Comparison of ENCODE assay signal across 21 cellular contexts in the genomic region with DNA sequence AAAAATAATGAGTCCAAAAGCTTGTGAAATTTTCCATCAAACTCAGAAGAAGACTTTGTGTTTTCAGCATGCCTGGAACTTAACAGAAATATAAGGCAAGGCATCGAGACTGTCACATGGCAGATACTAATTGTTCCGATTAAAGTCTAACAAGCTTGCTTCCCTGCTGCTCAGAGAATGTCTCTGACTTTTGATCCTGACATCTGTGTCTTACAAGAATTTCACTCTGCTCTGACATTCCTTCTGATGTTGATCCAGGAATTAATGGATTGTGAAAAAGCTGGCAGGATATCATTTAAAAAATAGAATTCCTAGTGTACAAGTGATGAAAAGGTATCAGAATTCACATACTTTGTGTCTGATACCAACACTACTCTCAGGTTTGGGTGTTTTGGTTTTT.
DNase-seq lines count a peak whose midpoint lies in the region; ATAC-seq, FAIRE-seq and TF ChIP-seq lines count a peak whose summit lies in the region.
"Had no signal": no experiment of that assay in that cellular context is flagged by ENCODE, and none has a peak within 500 bp of the region (broad histone marks: within the 10 kb centered on the region; RNA-seq: fewer than 3 reads in every experiment).

No MANE protein-coding gene starts in this region.

- ATAC-seq in GM23338 (no peak), HG03045 (IDR thresholded peaks at IDR 0.05; ENCODE audit: unreplicated experiment) (no peak)
- no peak for ATAC-seq in stimulated activated effector memory CD8-positive, alpha-beta T cell treated with anti-CD3 and anti-CD28 coated beads, Interleukin-12 subunit alpha, Interleukin-12 subunit beta, amount 100 ng/mL, for 72 hours
- ATAC-seq: A549, Right ventricle myocardium inferior had no signal

- no peak overlapping the region for H2BK5ac ChIP-seq in neuronal stem cell (ENCODE audit: low read length)

- H4K20me1 ChIP-seq in GM23338 (replicated peaks; ENCODE audit: insufficient read depth), result no peaks in the 10 kb centered on the region
- H4K20me1 ChIP-seq in astrocyte (ENCODE audit: insufficient read depth, low read length), result no peaks in the 10 kb centered on the region

- no peaks in the 10 kb centered on the region for H3K27me3 ChIP-seq in GM23338 (ENCODE audit: insufficient read depth)
- H3K27me3 ChIP-seq in astrocyte (ENCODE audit: insufficient read depth, low read length), result no peaks in the 10 kb centered on the region
- no peaks in the 10 kb centered on the region for H3K27me3 ChIP-seq in neuronal stem cell (ENCODE audit: control insufficient read depth in 3 of 3, insufficient read depth in 3 of 3, low read depth in 1 of 3, low read length in 3 of 3)
- H3K27me3 ChIP-seq: BE2C, SJSA1 had no signal

- FAIRE-seq in astrocyte (lab: Jason Lieb, UNC), result no peak
- FAIRE-seq: A549 had no signal

- H3K27me3 Mint-ChIP-seq in GM23338 (ENCODE audit: insufficient read depth, low read depth, poor library complexity) (no peaks in the 10 kb centered on the region), astrocyte (ENCODE audit: low read depth, unreplicated experiment) (no peaks in the 10 kb centered on the region)
- H3K27me3 Mint-ChIP-seq: CD4-positive, CD25-positive, alpha-beta regulatory T cell had no signal

- H3K4me1 Mint-ChIP-seq in GM23338 (peaks cover 3% of the 10 kb centered on the region; the same call in 2 of the 3 replicates), astrocyte (ENCODE audit: low read depth, unreplicated experiment) (peaks cover 4% of the 10 kb centered on the region)
- no peaks in the 10 kb centered on the region for H3K4me1 Mint-ChIP-seq in stimulated activated effector memory CD8-positive, alpha-beta T cell treated with anti-CD3 and anti-CD28 coated beads, Interleukin-12 subunit alpha, Interleukin-12 subunit beta, amount 100 ng/mL, for 72 hours
- H3K4me1 Mint-ChIP-seq: CD4-positive, CD25-positive, alpha-beta regulatory T cell had no signal

- H3K9ac ChIP-seq in astrocyte (ENCODE audit: low read length) (no peak overlapping the region), neuronal stem cell (ENCODE audit: low read depth, low read length, poor library complexity) (no peak overlapping the region)

- no peak overlapping the region for H2AK5ac ChIP-seq in neuronal stem cell (ENCODE audit: low read depth, low read length)

- H3K18ac ChIP-seq in neuronal stem cell (ENCODE audit: low read length), result no peak overlapping the region

- no peaks in the 10 kb centered on the region for H3K79me1 ChIP-seq in neuronal stem cell (ENCODE audit: low read depth, low read length)

- H2BK120ac ChIP-seq in neuronal stem cell (ENCODE audit: low read depth, low read length), result no peak overlapping the region

- no peak overlapping the region for H3K23ac ChIP-seq in neuronal stem cell (ENCODE audit: low read depth, low read length, poor library complexity)

- H3K4me2 ChIP-seq in GM23338, result no peak overlapping the region
- H3K4me2 ChIP-seq in astrocyte (ENCODE audit: low read length), result no peak overlapping the region
- no peak overlapping the region for H3K4me2 ChIP-seq in neuronal stem cell (ENCODE audit: insufficient read depth, low read length, poor library complexity, severe bottlenecking)
- H3K4me2 ChIP-seq: A549 had no signal

- H3K27ac ChIP-seq in GM23338 (ENCODE audit: low read depth), result no peak overlapping the region
- no peak overlapping the region for H3K27ac ChIP-seq in astrocyte (ENCODE audit: low read depth, low read length)
- no peak overlapping the region for H3K27ac ChIP-seq in neuronal stem cell (replicated peaks; ENCODE audit: low read length)
- H3K27ac ChIP-seq: A549, SJSA1 had no signal

- H3K9me3 ChIP-seq in astrocyte (ENCODE audit: insufficient read depth, low read depth, low read length), result no peaks in the 10 kb centered on the region
- peaks cover 0 to 1% of the 10 kb centered on the region in 2 donors for H3K9me3 ChIP-seq in neuronal stem cell (replicated peaks in 1 of 2; ENCODE audit: control insufficient read depth in 2 of 2, insufficient read depth in 1 of 2, low read depth in 1 of 2, low read length in 2 of 2)
- H3K9me3 ChIP-seq: A549, BE2C, SJSA1 had no signal

- H3K4ac ChIP-seq in neuronal stem cell (ENCODE audit: low read length), result no peak overlapping the region

- H3K4me3 ChIP-seq in GM23338 (no peak overlapping the region), astrocyte (ENCODE audit: insufficient read depth, low read depth, low read length) (no peak overlapping the region), neuronal stem cell (ENCODE audit: low read length in 2 of 2) (no peak overlapping the region), foreskin fibroblast (ENCODE audit: low read depth in 1 of 2, low read length in 2 of 2) (no peak overlapping the region)
- H3K4me3 ChIP-seq: A549, SJSA1 had no signal

- H3K4me3 Mint-ChIP-seq in GM23338, result no peak overlapping the region
- no peak overlapping the region for H3K4me3 Mint-ChIP-seq in astrocyte (ENCODE audit: unreplicated experiment)
- H3K4me3 Mint-ChIP-seq in stimulated activated effector memory CD8-positive, alpha-beta T cell treated with anti-CD3 and anti-CD28 coated beads, Interleukin-12 subunit alpha, Interleukin-12 subunit beta, amount 100 ng/mL, for 72 hours, result no peak overlapping the region
- H3K4me3 Mint-ChIP-seq: CD4-positive, CD25-positive, alpha-beta regulatory T cell had no signal

- H3K36me3 Mint-ChIP-seq in GM23338 (ENCODE audit: low read depth) (no peaks in the 10 kb centered on the region), astrocyte (ENCODE audit: low read depth, unreplicated experiment) (no peaks in the 10 kb centered on the region)
- H3K36me3 Mint-ChIP-seq in stimulated activated effector memory CD8-positive, alpha-beta T cell treated with anti-CD3 and anti-CD28 coated beads, Interleukin-12 subunit alpha, Interleukin-12 subunit beta, amount 100 ng/mL, for 72 hours, result no peaks in the 10 kb centered on the region
- H3K36me3 Mint-ChIP-seq: CD4-positive, CD25-positive, alpha-beta regulatory T cell had no signal

- H3K14ac ChIP-seq in neuronal stem cell (ENCODE audit: low read length), result no peak overlapping the region

- H4K91ac ChIP-seq in neuronal stem cell (ENCODE audit: low read depth, low read length, poor library complexity), result no peak overlapping the region

- peaks cover 3% of the 10 kb centered on the region; the same call in 1 of the 2 replicates for H3K9me2 ChIP-seq in GM23338 (ENCODE audit: insufficient read depth)

- peak; percentile 30 for DNase-seq in GM23338 (ENCODE audit: low spot score)
- DNase-seq in astrocyte (ENCODE audit: low read depth), result peak; percentile 1
- DNase-seq in kidney tubule cell (ENCODE audit: low spot score), result peak; percentile 7
- peak; percentile 20 for DNase-seq in neuronal stem cell (ENCODE audit: low spot score)
- DNase-seq in stimulated activated effector memory CD8-positive, alpha-beta T cell treated with anti-CD3 and anti-CD28 coated beads, Interleukin-12 subunit alpha, Interleukin-12 subunit beta, amount 100 ng/mL, for 72 hours (ENCODE audit: low spot score in 2 of 2), result no peak
- DNase-seq in foreskin fibroblast, result no peak
- DNase-seq in SW 1271 (lab: John Stamatoyannopoulos, UW), result no peak
- DNase-seq: BE2C; CD4-positive, CD25-positive, alpha-beta regulatory T cell; DMS79 treated with DMSO at 0.1 percent for 48 hours; GOT3; HCEC 1CT; KG1; NCI-H1105; NCI-H146; NCI-H2029; NCI-H345 had no signal

- no peaks in the 10 kb centered on the region for H3F3A ChIP-seq in GM23338 (replicated peaks; ENCODE audit: low read depth)

- H3K36me3 ChIP-seq in GM23338 (ENCODE audit: insufficient read depth) (no peaks in the 10 kb centered on the region), astrocyte (ENCODE audit: insufficient read depth, low read length) (no peaks in the 10 kb centered on the region), neuronal stem cell (replicated peaks in 1 of 2; ENCODE audit: control insufficient read depth in 2 of 2, insufficient read depth in 2 of 2, low read length in 2 of 2) (no peaks in the 10 kb centered on the region)
- H3K36me3 ChIP-seq: BE2C, SJSA1 had no signal

- H3K79me2 ChIP-seq in GM23338 (replicated peaks; ENCODE audit: insufficient read depth) (no peaks in the 10 kb centered on the region), astrocyte (ENCODE audit: insufficient read depth, low read length) (no peaks in the 10 kb centered on the region)

- no peak overlapping the region for H2BK12ac ChIP-seq in neuronal stem cell (ENCODE audit: low read length)

- H3K27ac Mint-ChIP-seq in GM23338 (no peak overlapping the region), astrocyte (ENCODE audit: unreplicated experiment) (no peak overlapping the region)
- H3K27ac Mint-ChIP-seq in stimulated activated effector memory CD8-positive, alpha-beta T cell treated with anti-CD3 and anti-CD28 coated beads, Interleukin-12 subunit alpha, Interleukin-12 subunit beta, amount 100 ng/mL, for 72 hours, result no peak overlapping the region
- H3K27ac Mint-ChIP-seq: CD4-positive, CD25-positive, alpha-beta regulatory T cell had no signal

- no peak overlapping the region for H2BK15ac ChIP-seq in neuronal stem cell (ENCODE audit: low read length)

- TF ChIP-seq CTCF in GM23338 (conservative IDR thresholded peaks at IDR 0.05; ENCODE audit: low read depth in 2 of 2) (no peak), astrocyte (IDR thresholded peaks at IDR 0.05; ENCODE audit: insufficient read depth, low read depth, low read length) (no peak), foreskin fibroblast (IDR thresholded peaks at IDR 0.05; ENCODE audit: low read depth, low read length) (no peak)

- no peak overlapping the region for H4K8ac ChIP-seq in neuronal stem cell (ENCODE audit: low read depth, low read length)

- H3K4me1 ChIP-seq in GM23338 (ENCODE audit: insufficient read depth) (no peaks in the 10 kb centered on the region), astrocyte (ENCODE audit: insufficient read depth, low read length) (no peaks in the 10 kb centered on the region), neuronal stem cell (ENCODE audit: control insufficient read depth in 2 of 2, insufficient read depth in 1 of 2, low read depth in 1 of 2, low read length in 2 of 2) (peaks cover 0 to 6% of the 10 kb centered on the region in 2 donors)
- H3K4me1 ChIP-seq: A549, BE2C, SJSA1 had no signal

- no CpG with 5 or more reads among the region's 2 CpGs for WGBS in neuronal stem cell (ENCODE audit: extremely low coverage in 2 of 2, insufficient read length in 2 of 2, insufficient replicate concordance in 1 of 2), 2 donors

- H3K9me3 Mint-ChIP-seq in GM23338, result no peaks in the 10 kb centered on the region
- H3K9me3 Mint-ChIP-seq in astrocyte (ENCODE audit: unreplicated experiment), result peaks cover 2% of the 10 kb centered on the region
- H3K9me3 Mint-ChIP-seq in stimulated activated effector memory CD8-positive, alpha-beta T cell treated with anti-CD3 and anti-CD28 coated beads, Interleukin-12 subunit alpha, Interleukin-12 subunit beta, amount 100 ng/mL, for 72 hours, result no peaks in the 10 kb centered on the region

- H2AFZ ChIP-seq in GM23338 (no peak overlapping the region), astrocyte (ENCODE audit: low read depth, low read length) (no peak overlapping the region), neuronal stem cell (ENCODE audit: low read length) (peak overlapping the region; percentile 65)

Comparison
In these comparisons a context has a peak if more than half of its experiments do, and no peak if none do; other contexts are left out.
1. DNase-seq: peak in GM23338 (single experiment), astrocyte (single experiment), kidney tubule cell (single experiment) and neuronal stem cell (single experiment); none in stimulated activated effector memory CD8-positive, alpha-beta T cell treated with anti-CD3 and anti-CD28 coated beads, Interleukin-12 subunit alpha, Interleukin-12 subunit beta, amount 100 ng/mL, for 72 hours (0 of 2), foreskin fibroblast (0 of 2) and SW 1271 (0 of 2).